In the genomic region with DNA sequence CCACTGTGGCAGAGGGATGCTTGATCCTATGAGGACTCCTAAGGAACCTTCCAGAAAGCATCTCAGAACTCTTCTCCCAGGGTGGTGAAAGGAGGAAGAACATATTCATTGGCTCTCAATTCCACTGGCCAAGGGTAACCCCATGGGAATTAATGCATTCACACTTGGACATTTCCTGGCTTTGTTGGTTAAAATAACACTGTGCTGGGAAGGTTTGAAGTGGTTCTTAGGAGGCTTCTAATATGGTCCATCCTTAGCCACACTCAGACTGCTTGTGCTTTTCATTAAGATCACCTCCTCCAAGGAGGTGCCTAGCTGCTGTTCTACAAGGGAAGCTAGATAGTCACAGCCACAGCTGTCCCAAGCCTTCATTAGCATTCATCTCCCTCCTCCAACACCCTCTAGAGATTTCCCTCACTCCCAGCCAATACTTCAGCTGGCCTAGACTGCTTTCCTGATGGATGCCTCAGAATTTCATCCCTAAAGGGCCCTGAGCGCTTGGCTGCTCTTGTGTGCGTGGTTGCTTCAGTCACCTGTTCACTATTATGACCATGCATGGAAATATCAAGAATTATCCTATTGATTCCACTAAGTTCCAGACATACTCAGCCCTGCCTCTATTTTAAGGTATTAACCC, we compare ENCODE assay signal across 18 cellular contexts.
"Had no signal": no experiment of that assay in that cellular context is flagged by ENCODE, and none has a peak within 500 bp of the region (broad histone marks: within the 10 kb centered on the region; RNA-seq: fewer than 3 reads in every experiment).

No MANE protein-coding gene starts in this region.

- H3K4me2 ChIP-seq: hepatocyte had no signal

- ATAC-seq: activated CD8-positive, alpha-beta T cell treated with anti-CD3 and anti-CD28 coated beads for 36 hours; activated T-cell treated with anti-CD3 and anti-CD28 coated beads, Interleukin-2, amount 50 U/mL, for 4 hours; sciatic nerve; WTC11 had no signal

- H3K36me3 Mint-ChIP-seq: WTC11 had no signal

- H3K36me3 ChIP-seq: cardiac muscle cell, esophagus muscularis mucosa, prostate gland, stomach had no signal

- H3K27ac Mint-ChIP-seq: activated CD8-positive, alpha-beta T cell treated with anti-CD3 and anti-CD28 coated beads for 36 hours; nephron progenitor cell; WTC11 had no signal

- H3K27me3 ChIP-seq: cardiac muscle cell, esophagus muscularis mucosa, hepatocyte, stomach, testis had no signal

- H3K9me3 ChIP-seq: esophagus muscularis mucosa, prostate gland, stomach, testis had no signal

- H3K27ac ChIP-seq: cardiac muscle cell, esophagus muscularis mucosa, hepatocyte, prostate gland, stomach, testis had no signal

- DNase-seq: activated CD4-positive, alpha-beta T cell treated with anti-CD3 and anti-CD28 coated beads for 4 hours; activated CD8-positive, alpha-beta T cell treated with anti-CD3 and anti-CD28 coated beads for 36 hours; activated effector memory CD4-positive, alpha-beta T cell treated with Interleukin-2 at 50 U/mL for 16 hours; activated naive CD4-positive, alpha-beta T cell treated with anti-CD3 and anti-CD28 coated beads, Interleukin-2, amount 50 U/mL, for 16 hours; activated T-cell treated with anti-CD3 and anti-CD28 coated beads, Interleukin-2, amount 50 U/mL, for 4 hours; islet precursor cell; mesendoderm; nephron progenitor cell; stimulated activated CD4-positive, alpha-beta T cell treated with anti-CD3 and anti-CD28 coated beads, Interleukin-2, amount 100 ng/mL, for 24 hours; stomach; T-helper 2 cell; testis had no signal

- H3K4me3 ChIP-seq: cardiac muscle cell, esophagus muscularis mucosa, hepatocyte, prostate gland, stomach, testis had no signal

- H3K4me1 ChIP-seq: prostate gland, stomach, testis had no signal

- H2AFZ ChIP-seq: hepatocyte had no signal

- H3K4me1 Mint-ChIP-seq: nephron progenitor cell, WTC11 had no signal

- H3K4me3 Mint-ChIP-seq: activated CD8-positive, alpha-beta T cell treated with anti-CD3 and anti-CD28 coated beads for 36 hours; activated T-cell treated with anti-CD3 and anti-CD28 coated beads, Interleukin-2, amount 50 U/mL, for 4 hours; nephron progenitor cell; WTC11 had no signal
